1 cellular context compared by ENCODE assay signal in the genomic region with DNA sequence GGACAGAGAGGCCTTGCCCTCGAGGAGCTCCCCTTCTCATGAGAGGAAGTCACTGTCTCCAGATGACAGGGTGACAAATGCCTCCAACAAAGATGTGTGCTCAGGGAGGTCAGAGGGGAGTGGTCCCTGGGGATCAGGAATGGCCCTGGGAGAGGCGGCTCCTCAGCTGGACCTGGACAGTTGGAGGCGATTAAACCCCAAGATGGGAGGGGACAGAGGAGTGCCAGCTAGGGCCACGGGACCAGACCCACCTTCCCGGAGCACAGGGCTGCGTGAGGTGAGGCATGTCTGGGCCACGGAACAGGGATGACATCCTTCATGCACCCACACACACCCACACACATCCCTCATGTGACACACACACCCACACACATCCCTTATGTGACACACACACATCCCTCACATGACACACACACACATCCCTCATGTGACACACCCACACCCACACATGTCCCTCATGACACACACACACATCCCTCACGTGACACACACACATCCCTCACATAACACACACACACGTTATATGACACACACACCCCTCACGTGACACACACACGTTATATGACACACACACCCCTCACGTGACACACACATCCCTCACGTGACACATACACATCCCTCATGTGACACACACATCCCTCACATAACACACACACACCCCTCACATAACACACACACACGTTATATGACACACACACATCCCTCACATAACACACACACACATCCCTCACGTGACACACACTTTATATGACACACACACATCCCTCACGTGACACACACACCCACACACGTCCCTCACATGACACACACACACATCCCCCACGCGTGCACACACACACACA.
TF ChIP-seq lines count a peak whose summit lies in the region.

No MANE protein-coding gene starts in this region.

TF ChIP-seq in HEK293, 187 proteins besides CTCF, POLR2A, EP300 and RAD21:
- TF ChIP-seq, protein P1, sequence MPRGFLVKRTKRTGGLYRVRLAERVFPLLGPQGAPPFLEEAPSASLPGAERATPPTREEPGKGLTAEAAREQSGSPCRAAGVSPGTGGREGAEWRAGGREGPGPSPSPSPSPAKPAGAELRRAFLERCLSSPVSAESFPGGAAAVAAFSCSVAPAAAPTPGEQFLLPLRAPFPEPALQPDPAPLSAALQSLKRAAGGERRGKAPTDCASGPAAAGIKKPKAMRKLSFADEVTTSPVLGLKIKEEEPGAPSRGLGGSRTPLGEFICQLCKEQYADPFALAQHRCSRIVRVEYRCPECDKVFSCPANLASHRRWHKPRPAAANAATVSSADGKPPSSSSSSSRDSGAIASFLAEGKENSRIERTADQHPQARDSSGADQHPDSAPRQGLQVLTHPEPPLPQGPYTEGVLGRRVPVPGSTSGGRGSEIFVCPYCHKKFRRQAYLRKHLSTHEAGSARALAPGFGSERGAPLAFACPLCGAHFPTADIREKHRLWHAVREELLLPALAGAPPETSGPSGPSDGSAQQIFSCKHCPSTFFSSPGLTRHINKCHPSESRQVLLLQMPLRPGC (tag by site-specific recombination; IDR thresholded peaks at IDR 0.05), result no peak
- TF ChIP-seq KLF1 (tag by site-specific recombination; IDR thresholded peaks at IDR 0.05) (peak; percentile 42; the same call in 1 of the 2 replicates), ZNF473 (tag by site-specific recombination; IDR thresholded peaks at IDR 0.05) (0 out of 2 replicates have a peak, but pooled peaks have one; percentile 64), ZNF138 (tag by site-specific recombination; IDR thresholded peaks at IDR 0.05; ENCODE audit: borderline replicate concordance) (no peak), KLF16 (tag by site-specific recombination; IDR thresholded peaks at IDR 0.05) (0 out of 2 replicates have a peak, but pooled peaks have one; percentile 28), ZNF16 (tag by site-specific recombination; IDR thresholded peaks at IDR 0.05; ENCODE audit: low read depth) (no peak), ZNF76 (tag by site-specific recombination; IDR thresholded peaks at IDR 0.05; ENCODE audit: borderline replicate concordance, low read depth) (no peak), ZNF623 (tag by site-specific recombination; IDR thresholded peaks at IDR 0.05) (no peak), ZNF596 (tag by site-specific recombination; IDR thresholded peaks at IDR 0.05) (no peak), ZBTB8A (tag by site-specific recombination; IDR thresholded peaks at IDR 0.05) (no peak), ZNF521 (tag by site-specific recombination; IDR thresholded peaks at IDR 0.05) (no peak), ZFHX2 (tag by site-specific recombination; conservative IDR thresholded peaks at IDR 0.05) (peak; percentile 100), EGR2 (tag by site-specific recombination; IDR thresholded peaks at IDR 0.05; ENCODE audit: low read depth) (peak; percentile 99), ZIC2 (tag by site-specific recombination; IDR thresholded peaks at IDR 0.05) (0 out of 2 replicates have a peak, but pooled peaks have one; percentile 10), SALL2 (tag by site-specific recombination; IDR thresholded peaks at IDR 0.05; ENCODE audit: borderline replicate concordance) (peak; percentile 61; the same call in 1 of the 2 replicates), KLF9 (tag by site-specific recombination; IDR thresholded peaks at IDR 0.05; ENCODE audit: low read depth) (peak; percentile 66), ZNF121 (tag by site-specific recombination; IDR thresholded peaks at IDR 0.05) (no peak), ZNF610 (tag by site-specific recombination; IDR thresholded peaks at IDR 0.05; ENCODE audit: borderline replicate concordance) (no peak), GLIS1 (tag by site-specific recombination; IDR thresholded peaks at IDR 0.05) (no peak), ZNF132 (tag by site-specific recombination; IDR thresholded peaks at IDR 0.05; ENCODE audit: borderline replicate concordance) (no peak), ZNF654 (tag by site-specific recombination; IDR thresholded peaks at IDR 0.05; ENCODE audit: low read depth) (no peak)
- TF ChIP-seq, protein P2, sequence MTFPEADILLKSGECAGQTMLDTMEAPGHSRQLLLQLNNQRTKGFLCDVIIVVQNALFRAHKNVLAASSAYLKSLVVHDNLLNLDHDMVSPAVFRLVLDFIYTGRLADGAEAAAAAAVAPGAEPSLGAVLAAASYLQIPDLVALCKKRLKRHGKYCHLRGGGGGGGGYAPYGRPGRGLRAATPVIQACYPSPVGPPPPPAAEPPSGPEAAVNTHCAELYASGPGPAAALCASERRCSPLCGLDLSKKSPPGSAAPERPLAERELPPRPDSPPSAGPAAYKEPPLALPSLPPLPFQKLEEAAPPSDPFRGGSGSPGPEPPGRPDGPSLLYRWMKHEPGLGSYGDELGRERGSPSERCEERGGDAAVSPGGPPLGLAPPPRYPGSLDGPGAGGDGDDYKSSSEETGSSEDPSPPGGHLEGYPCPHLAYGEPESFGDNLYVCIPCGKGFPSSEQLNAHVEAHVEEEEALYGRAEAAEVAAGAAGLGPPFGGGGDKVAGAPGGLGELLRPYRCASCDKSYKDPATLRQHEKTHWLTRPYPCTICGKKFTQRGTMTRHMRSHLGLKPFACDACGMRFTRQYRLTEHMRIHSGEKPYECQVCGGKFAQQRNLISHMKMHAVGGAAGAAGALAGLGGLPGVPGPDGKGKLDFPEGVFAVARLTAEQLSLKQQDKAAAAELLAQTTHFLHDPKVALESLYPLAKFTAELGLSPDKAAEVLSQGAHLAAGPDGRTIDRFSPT (tag by site-specific recombination; IDR thresholded peaks at IDR 0.05), result no peak
- TF ChIP-seq, protein P3, sequence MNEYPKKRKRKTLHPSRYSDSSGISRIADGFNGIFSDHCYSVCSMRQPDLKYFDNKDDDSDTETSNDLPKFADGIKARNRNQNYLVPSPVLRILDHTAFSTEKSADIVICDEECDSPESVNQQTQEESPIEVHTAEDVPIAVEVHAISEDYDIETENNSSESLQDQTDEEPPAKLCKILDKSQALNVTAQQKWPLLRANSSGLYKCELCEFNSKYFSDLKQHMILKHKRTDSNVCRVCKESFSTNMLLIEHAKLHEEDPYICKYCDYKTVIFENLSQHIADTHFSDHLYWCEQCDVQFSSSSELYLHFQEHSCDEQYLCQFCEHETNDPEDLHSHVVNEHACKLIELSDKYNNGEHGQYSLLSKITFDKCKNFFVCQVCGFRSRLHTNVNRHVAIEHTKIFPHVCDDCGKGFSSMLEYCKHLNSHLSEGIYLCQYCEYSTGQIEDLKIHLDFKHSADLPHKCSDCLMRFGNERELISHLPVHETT (tag by site-specific recombination; IDR thresholded peaks at IDR 0.05), result no peak
- TF ChIP-seq, protein P4, sequence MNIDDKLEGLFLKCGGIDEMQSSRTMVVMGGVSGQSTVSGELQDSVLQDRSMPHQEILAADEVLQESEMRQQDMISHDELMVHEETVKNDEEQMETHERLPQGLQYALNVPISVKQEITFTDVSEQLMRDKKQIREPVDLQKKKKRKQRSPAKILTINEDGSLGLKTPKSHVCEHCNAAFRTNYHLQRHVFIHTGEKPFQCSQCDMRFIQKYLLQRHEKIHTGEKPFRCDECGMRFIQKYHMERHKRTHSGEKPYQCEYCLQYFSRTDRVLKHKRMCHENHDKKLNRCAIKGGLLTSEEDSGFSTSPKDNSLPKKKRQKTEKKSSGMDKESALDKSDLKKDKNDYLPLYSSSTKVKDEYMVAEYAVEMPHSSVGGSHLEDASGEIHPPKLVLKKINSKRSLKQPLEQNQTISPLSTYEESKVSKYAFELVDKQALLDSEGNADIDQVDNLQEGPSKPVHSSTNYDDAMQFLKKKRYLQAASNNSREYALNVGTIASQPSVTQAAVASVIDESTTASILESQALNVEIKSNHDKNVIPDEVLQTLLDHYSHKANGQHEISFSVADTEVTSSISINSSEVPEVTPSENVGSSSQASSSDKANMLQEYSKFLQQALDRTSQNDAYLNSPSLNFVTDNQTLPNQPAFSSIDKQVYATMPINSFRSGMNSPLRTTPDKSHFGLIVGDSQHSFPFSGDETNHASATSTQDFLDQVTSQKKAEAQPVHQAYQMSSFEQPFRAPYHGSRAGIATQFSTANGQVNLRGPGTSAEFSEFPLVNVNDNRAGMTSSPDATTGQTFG (tag by site-specific recombination; IDR thresholded peaks at IDR 0.05; ENCODE audit: borderline replicate concordance), result 0 out of 2 replicates have a peak, but pooled peaks have one; percentile 59
- TF ChIP-seq, protein P5, sequence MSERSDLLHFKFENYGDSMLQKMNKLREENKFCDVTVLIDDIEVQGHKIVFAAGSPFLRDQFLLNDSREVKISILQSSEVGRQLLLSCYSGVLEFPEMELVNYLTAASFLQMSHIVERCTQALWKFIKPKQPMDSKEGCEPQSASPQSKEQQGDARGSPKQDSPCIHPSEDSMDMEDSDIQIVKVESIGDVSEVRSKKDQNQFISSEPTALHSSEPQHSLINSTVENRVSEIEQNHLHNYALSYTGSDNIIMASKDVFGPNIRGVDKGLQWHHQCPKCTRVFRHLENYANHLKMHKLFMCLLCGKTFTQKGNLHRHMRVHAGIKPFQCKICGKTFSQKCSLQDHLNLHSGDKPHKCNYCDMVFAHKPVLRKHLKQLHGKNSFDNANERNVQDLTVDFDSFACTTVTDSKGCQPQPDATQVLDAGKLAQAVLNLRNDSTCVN (tag by site-specific recombination; optimal IDR thresholded peaks at IDR 0.05), result peak; percentile 19
TF ChIP-seq in HEK293: peak in this region for 10.
